Comparison of ENCODE assay signal across 9 cellular contexts in the genomic region with DNA sequence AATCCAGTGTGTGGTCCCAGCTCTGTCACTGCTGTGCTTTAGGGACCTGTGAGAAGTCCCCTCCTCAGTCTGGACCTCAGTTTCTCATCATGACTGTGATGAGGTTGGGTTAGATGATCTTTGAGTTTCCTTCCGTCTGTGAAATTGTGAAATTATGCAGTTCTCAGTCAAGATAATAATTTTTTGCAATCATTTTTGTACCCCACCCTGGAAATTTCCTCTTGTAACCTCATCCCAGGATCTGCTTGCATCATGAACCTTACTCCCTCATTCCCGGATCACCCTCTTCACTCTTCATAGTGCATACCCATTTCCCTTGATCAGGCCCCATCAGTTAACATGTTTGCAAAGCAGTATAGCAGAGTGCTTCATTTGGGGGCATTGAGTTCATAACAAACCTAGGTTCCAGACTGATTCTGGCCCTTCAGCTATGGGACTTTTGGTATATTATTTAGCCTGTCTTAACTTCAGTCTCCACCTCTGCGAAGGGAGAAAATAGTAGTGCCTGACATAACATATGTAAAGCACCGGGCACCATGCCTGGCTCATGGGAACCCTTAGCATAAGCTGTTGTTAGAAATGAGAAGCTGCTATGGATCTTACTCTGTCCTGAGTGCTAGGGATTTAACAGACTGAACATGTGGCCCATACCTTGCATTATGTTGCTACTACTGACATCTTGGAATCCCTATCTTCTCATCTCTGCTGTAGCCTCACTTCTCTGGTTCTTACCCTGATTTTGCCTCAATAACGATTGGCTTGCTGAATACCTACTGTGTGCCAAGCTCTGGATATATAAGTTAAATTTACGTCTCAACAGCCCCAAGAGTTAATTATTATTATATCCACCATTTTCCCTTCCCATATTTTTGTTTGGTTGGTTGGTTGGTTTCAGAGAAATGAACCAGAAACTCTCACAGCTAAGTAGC. TPM values are rescaled to one million over a fixed set of nuclear protein-coding genes. Genes with fewer than 3 reads are reported as not detected.
DNase-seq lines count a peak whose midpoint lies in the region; ATAC-seq and TF ChIP-seq lines count a peak whose summit lies in the region.
"Had no signal": no experiment of that assay in that cellular context is flagged by ENCODE, and none has a peak within 500 bp of the region (broad histone marks: within the 10 kb centered on the region; RNA-seq: fewer than 3 reads in every experiment).

No MANE protein-coding gene starts in this region.

- CTCF ChIA-PET in activated naive CD4-positive, alpha-beta T cell treated with anti-CD3 and anti-CD28 coated beads, Interleukin-2, amount 10 ng/mL, durations not matched to agents 7 days and 5 days (lab: Charles Lee), result no interaction called here

- H3K9me3 Mint-ChIP-seq in activated naive CD4-positive, alpha-beta T cell treated with anti-CD3 and anti-CD28 coated beads, Interleukin-2, amount 10 ng/mL, durations not matched to agents 7 days and 5 days, result no peaks in the 10 kb centered on the region
- H3K9me3 Mint-ChIP-seq in type B pancreatic cell, result no peaks in the 10 kb centered on the region

- intact Hi-C loops in lower lobe of right lung (cut with DNase I), result no loop called here

- H3K27me3 ChIP-seq in lower lobe of right lung (ENCODE audit: low read depth), result no peaks in the 10 kb centered on the region

- H3K36me3 ChIP-seq in lower lobe of right lung, result no peaks in the 10 kb centered on the region

- peak overlapping the region; percentile 88 for H3K27ac Mint-ChIP-seq in activated naive CD4-positive, alpha-beta T cell treated with anti-CD3 and anti-CD28 coated beads, Interleukin-2, amount 10 ng/mL, durations not matched to agents 7 days and 5 days
- H3K27ac Mint-ChIP-seq in type B pancreatic cell, result peak overlapping the region; percentile 90

- no peaks in the 10 kb centered on the region for H3K9me3 ChIP-seq in lower lobe of right lung

- H3K4me3 Mint-ChIP-seq in activated naive CD4-positive, alpha-beta T cell treated with anti-CD3 and anti-CD28 coated beads, Interleukin-2, amount 10 ng/mL, durations not matched to agents 7 days and 5 days, result peak overlapping the region; percentile 96
- peak overlapping the region; percentile 99 for H3K4me3 Mint-ChIP-seq in type B pancreatic cell

- peaks cover 5% of the 10 kb centered on the region for H3K36me3 Mint-ChIP-seq in activated naive CD4-positive, alpha-beta T cell treated with anti-CD3 and anti-CD28 coated beads, Interleukin-2, amount 10 ng/mL, durations not matched to agents 7 days and 5 days
- no peaks in the 10 kb centered on the region for H3K36me3 Mint-ChIP-seq in type B pancreatic cell

- peak overlapping the region; percentile 98 for H3K27ac ChIP-seq in lower lobe of right lung

- peaks cover 47% of the 10 kb centered on the region for H3K4me1 Mint-ChIP-seq in activated naive CD4-positive, alpha-beta T cell treated with anti-CD3 and anti-CD28 coated beads, Interleukin-2, amount 10 ng/mL, durations not matched to agents 7 days and 5 days
- peaks cover 33% of the 10 kb centered on the region for H3K4me1 Mint-ChIP-seq in type B pancreatic cell (ENCODE audit: unreplicated experiment)

- peaks cover 39% of the 10 kb centered on the region for H3K4me1 ChIP-seq in lower lobe of right lung

- ATAC-seq in lower lobe of right lung, result no peak
- ATAC-seq in HG02870 (IDR thresholded peaks at IDR 0.05; ENCODE audit: unreplicated experiment), result no peak

- no peak for DNase-seq in activated naive CD4-positive, alpha-beta T cell treated with anti-CD3 and anti-CD28 coated beads, Interleukin-2, amount 10 ng/mL, durations not matched to agents 7 days and 5 days
- no peak for DNase-seq in activated naive CD4-positive, alpha-beta T cell (lab: John Stamatoyannopoulos, UW)
- DNase-seq in amniotic epithelial cell (ENCODE audit: low read depth), result peak; percentile 26
- DNase-seq in lower lobe of right lung, result no peak
- DNase-seq in type B pancreatic cell (ENCODE audit: extremely low spot score, unreplicated experiment), result no peak
- no peak for DNase-seq in stimulated activated CD4-positive, alpha-beta T cell treated with anti-CD3 and anti-CD28 coated beads, Interleukin-2, amount 100 ng/mL, for 48 hours
- no peak for DNase-seq in NCI-H1092 treated with DMSO at 0.1 percent for 48 hours (lab: John Stamatoyannopoulos, UW)
- DNase-seq: NCI-H187 had no signal

- TF ChIP-seq CTCF in lower lobe of right lung (IDR thresholded peaks at IDR 0.05), result no peak
- no peak for TF ChIP-seq CTCF in type B pancreatic cell (conservative IDR thresholded peaks at IDR 0.05)

- H3K4me3 ChIP-seq in lower lobe of right lung, result peak overlapping the region; percentile 77

- H3K27me3 Mint-ChIP-seq in activated naive CD4-positive, alpha-beta T cell treated with anti-CD3 and anti-CD28 coated beads, Interleukin-2, amount 10 ng/mL, durations not matched to agents 7 days and 5 days, result no peaks in the 10 kb centered on the region
- H3K27me3 Mint-ChIP-seq in type B pancreatic cell, result no peaks in the 10 kb centered on the region

RNA-seq across cellular contexts. Expression of a gene that starts 1.4 kb away (rescaled TPM):
- total RNA-seq in lower lobe of right lung, result 39.4 TPM
- total RNA-seq in type B pancreatic cell (ENCODE audit: low replicate concordance), result 25.3 and 37.3 TPM in 2 replicates

RNA-seq across cellular contexts. Expression of a gene that starts 36.7 kb away (rescaled TPM):
- total RNA-seq in lower lobe of right lung, result 21.5 TPM
- total RNA-seq in type B pancreatic cell (ENCODE audit: low replicate concordance), result 6.2 and 12.1 TPM in 2 replicates

RNA-seq across cellular contexts. Expression of a gene that starts 47.1 kb away (rescaled TPM):
- total RNA-seq in lower lobe of right lung, result 0.56 TPM
- 14.7 and 14.9 TPM in 2 replicates for total RNA-seq in type B pancreatic cell (ENCODE audit: low replicate concordance)

Comparison
In these comparisons a context has a peak if more than half of its experiments do, and no peak if none do; other contexts are left out.
1. RNA of a gene that starts 47.1 kb away (total RNA-seq): 14.7 to 14.9 TPM in type B pancreatic cell; 0.56 TPM in lower lobe of right lung (single experiment); every median in the first group is over 10 times any median in the second.